ENCODE assay signal across 8 cellular contexts in genomic region chr12:6376079-6376941, GRCh38. TPM values are rescaled to one million over a fixed set of nuclear protein-coding genes. Genes with fewer than 3 reads are reported as not detected.
A peak's percentile ranks its signal among the peaks of the same experiment; 100 is the strongest.
DNase-seq lines count a peak whose midpoint lies in the region; ATAC-seq and TF ChIP-seq lines count a peak whose summit lies in the region.

No MANE protein-coding gene starts in this region.

- H3K4me3 ChIP-seq in breast epithelium: peak overlapping the region in 2 of 3 donors; percentile 53 to 65
- no peak overlapping the region for H3K4me3 ChIP-seq in tibial artery

- in situ Hi-C loops in Caki2 (cut with HindIII; ENCODE audit: low pct_unique_long_range_greater_than_20kb, low sequenced_read_pairs): no loop called here

- H3K27me3 ChIP-seq in breast epithelium: no peaks in the 10 kb centered on the region
- no peaks in the 10 kb centered on the region for H3K27me3 ChIP-seq in tibial artery

- H3K4me1 ChIP-seq in breast epithelium (peaks cover 24 to 31% of the 10 kb centered on the region in 2 donors), tibial artery (peaks cover 0 to 55% (median 31%) of the 10 kb centered on the region in 4 donors)

- ATAC-seq in HG02571 (IDR thresholded peaks at IDR 0.05; ENCODE audit: unreplicated experiment): no peak

- TF ChIP-seq CTCF in breast epithelium (IDR thresholded peaks at IDR 0.05) (peak; percentile 15 to 50 (median 35)), tibial artery (IDR thresholded peaks at IDR 0.05) (peak; percentile 25 to 46)

- H3K36me3 ChIP-seq in KOPT-K1 (ENCODE audit: insufficient read depth, low read length): no peaks in the 10 kb centered on the region
- H3K36me3 ChIP-seq in breast epithelium: no peaks in the 10 kb centered on the region
- H3K36me3 ChIP-seq in tibial artery: no peaks in the 10 kb centered on the region

- H3K9me3 ChIP-seq in KOPT-K1 (ENCODE audit: insufficient read depth, low read length, poor library complexity, severe bottlenecking) (no peaks in the 10 kb centered on the region), breast epithelium (no peaks in the 10 kb centered on the region), tibial artery (no peaks in the 10 kb centered on the region)

- TF ChIP-seq POLR2A in breast epithelium (IDR thresholded peaks at IDR 0.05): peak; percentile 58

- H3K27ac ChIP-seq in KOPT-K1 (ENCODE audit: low read depth, low read length, poor library complexity, severe bottlenecking) (peak overlapping the region; percentile 61), breast epithelium (peak overlapping the region; percentile 92 to 97), tibial artery (peak overlapping the region; percentile 49 to 69)

- peak; percentile 38 for DNase-seq in Caki2 (ENCODE audit: low read depth)
- peak; percentile 70 to 97 for DNase-seq in breast epithelium (ENCODE audit: low spot score in 2 of 2)
- peak; percentile 87 for DNase-seq in left kidney (ENCODE audit: low read depth, low spot score)
- peak; percentile 70 to 79 for DNase-seq in tibial artery
- DNase-seq in Ammon's horn (ENCODE audit: low spot score): no peak
- DNase-seq in stimulated activated CD4-positive, alpha-beta T cell treated with anti-CD3 and anti-CD28 coated beads, Interleukin-2, amount 100 ng/mL, for 24 hours: no peak

- intact Hi-C loops in breast epithelium (cut with DNase I; ENCODE audit: low total_unique reads): no loop called here
- intact Hi-C loops in tibial artery (cut with DNase I; ENCODE audit: low total_unique reads): no loop called here

RNA-seq across cellular contexts. Expression of gene SCNN1A, which starts 0.9 kb away (rescaled TPM):
- 0.12 and 5.7 TPM in 2 replicates for total RNA-seq in Caki2 (2014; rRNA removed; shearing (Covaris generic); ENCODE audit: low replicate concordance)
- total RNA-seq in breast epithelium: 100 to 1,000 TPM in 1 of 3 donors, 10 to 100 TPM in 1, 1 to 10 TPM in 1; 1.3 to 175 (median 93.7) TPM

RNA-seq across cellular contexts. Expression of gene LTBR, which starts 7.7 kb away (rescaled TPM):
- 102 and 136 TPM in 2 replicates for total RNA-seq in Caki2 (2014; rRNA removed; shearing (Covaris generic); ENCODE audit: low replicate concordance)
- total RNA-seq in breast epithelium: 100 to 1,000 TPM in 2 of 3 donors, 10 to 100 TPM in 1; 90.1 to 115 (median 108) TPM

RNA-seq across cellular contexts. Expression of gene TNFRSF1A, which starts 34.4 kb away (rescaled TPM):
- total RNA-seq in Caki2 (2014; rRNA removed; shearing (Covaris generic); ENCODE audit: low replicate concordance): 121 and 171 TPM in 2 replicates
- total RNA-seq in breast epithelium: 100 to 1,000 TPM; 232 to 256 (median 238) TPM

Comparison
In these comparisons a context has a peak if more than half of its experiments do, and no peak if none do; other contexts are left out.
1. DNase-seq: peak in Caki2 (single experiment), breast epithelium (2 of 2), left kidney (single experiment) and tibial artery (2 of 2); none in Ammon's horn (single experiment) and stimulated activated CD4-positive, alpha-beta T cell treated with anti-CD3 and anti-CD28 coated beads, Interleukin-2, amount 100 ng/mL, for 24 hours (0 of 2).
2. H3K4me3 ChIP-seq: peak in breast epithelium (2 of 3); none in tibial artery (0 of 2).
3. Peak in every context shown above with its lines, with median percentiles within 50 percentile points of each other: H3K27ac ChIP-seq.